28 cellular contexts compared by ENCODE assay signal in genomic region chr6:80976336-80976735, GRCh38.
A peak's percentile ranks its signal among the peaks of the same experiment; 100 is the strongest.
DNase-seq lines count a peak whose midpoint lies in the region; ATAC-seq and TF ChIP-seq lines count a peak whose summit lies in the region.
"Had no signal": no experiment of that assay in that cellular context is flagged by ENCODE, and none has a peak within 500 bp of the region (broad histone marks: within the 10 kb centered on the region; RNA-seq: fewer than 3 reads in every experiment).

No MANE protein-coding gene starts in this region.

- intact Hi-C loops in MCF 10A (cut with micrococcal nuclease), result no loop called here
- intact Hi-C loops in breast epithelium (cut with DNase I; ENCODE audit: low total_unique reads), result no loop called here

- no peaks in the 10 kb centered on the region for H3K9me3 ChIP-seq in breast epithelium
- H3K9me3 ChIP-seq: SJCRH30 had no signal

- no TSS peak for BruUV-seq in MCF 10A (replicated peaks; lab: Mats Ljungman, UMichigan)

- H3K27ac ChIP-seq in breast epithelium, result no peak overlapping the region
- H3K27ac ChIP-seq: 22Rv1, KMS-11, SJCRH30 had no signal

- no peak overlapping the region for H3K27ac Mint-ChIP-seq in MCF 10A (ENCODE audit: low read depth, unreplicated experiment)
- H3K27ac Mint-ChIP-seq: H9 had no signal

- H3K27me3 ChIP-seq in breast epithelium, result no peaks in the 10 kb centered on the region
- H3K27me3 ChIP-seq: SJCRH30 had no signal

- no peaks in the 10 kb centered on the region for H3K4me1 Mint-ChIP-seq in MCF 10A (ENCODE audit: insufficient read depth, unreplicated experiment)

- DNase-seq in MCF 10A (ENCODE audit: unreplicated experiment) (peak; percentile 21), breast epithelium (ENCODE audit: low spot score in 2 of 2) (no peak), M059J (ENCODE audit: low read depth) (peak; percentile 15), fibroblast of pulmonary artery (ENCODE audit: low read depth) (peak; percentile 6)
- DNase-seq: ACHN; DMS53; GF-D8; H9; IMR-90; NCI-H1092 treated with DMSO at 0.1 percent for 48 hours; NCI-H1436 treated with DMSO at 0.1 percent for 48 hours; NCI-H1930; NCI-H2107; NCI-H446; NCI-H524 treated with DMSO at 0.1 percent for 48 hours; NCI-H774; NK-92 treated with Interleukin-12 subunit alpha and Interleukin-12 subunit beta, amount 100 ng/mL, for 24 hours; PC-3; SJCRH30; T-helper 2 cell had no signal

- H3K4me1 ChIP-seq in breast epithelium, result no peaks in the 10 kb centered on the region

- H3K36me3 Mint-ChIP-seq in MCF 10A (ENCODE audit: insufficient read depth, unreplicated experiment), result no peaks in the 10 kb centered on the region

- TF ChIP-seq POLR2A in breast epithelium (IDR thresholded peaks at IDR 0.05), result no peak

- no peaks in the 10 kb centered on the region for H3K36me3 ChIP-seq in breast epithelium
- H3K36me3 ChIP-seq: SJCRH30 had no signal

- POLR2A ChIA-PET in MCF 10A (lab: Yijun Ruan, JAX), result no interaction called here

- H3K4me3 Mint-ChIP-seq in MCF 10A (ENCODE audit: unreplicated experiment), result no peak overlapping the region
- H3K4me3 Mint-ChIP-seq: H9 had no signal

- TF ChIP-seq CTCF in MCF 10A (IDR thresholded peaks at IDR 0.05; ENCODE audit: unreplicated experiment) (no peak), breast epithelium (IDR thresholded peaks at IDR 0.05) (no peak), fibroblast of pulmonary artery (IDR thresholded peaks at IDR 0.05; ENCODE audit: low read length, missing control alignments) (no peak)

- ATAC-seq in HG03025 (IDR thresholded peaks at IDR 0.05; ENCODE audit: low FRiP score, unreplicated experiment) (no peak), GM21619 (IDR thresholded peaks at IDR 0.05; ENCODE audit: unreplicated experiment) (no peak), HG03280 (IDR thresholded peaks at IDR 0.05; ENCODE audit: unreplicated experiment) (no peak), GM18873 (IDR thresholded peaks at IDR 0.05; ENCODE audit: low FRiP score, unreplicated experiment) (no peak)
- ATAC-seq: PC-3, Right ventricle myocardium inferior, SK-N-SH treated with all-trans-retinoic acid at 6 μM for 48 hours had no signal

- CTCF ChIA-PET in MCF 10A (lab: Yijun Ruan, JAX), result no interaction called here

- H3K4me3 ChIP-seq in breast epithelium (no peak overlapping the region), fibroblast of pulmonary artery (replicated peaks; ENCODE audit: low read depth, low read length) (no peak overlapping the region)
- H3K4me3 ChIP-seq: SJCRH30 had no signal

- H3K9me3 Mint-ChIP-seq in MCF 10A (ENCODE audit: unreplicated experiment), result peaks cover 12% of the 10 kb centered on the region

- H3K27me3 Mint-ChIP-seq in MCF 10A (ENCODE audit: insufficient read depth, unreplicated experiment), result no peaks in the 10 kb centered on the region

Comparison
In these comparisons a context has a peak if more than half of its experiments do, and no peak if none do; other contexts are left out.
1. DNase-seq: peak in MCF 10A (single experiment), M059J (single experiment) and fibroblast of pulmonary artery (single experiment); none in breast epithelium (0 of 2).